19 cellular contexts compared by ENCODE assay signal in the genomic region with DNA sequence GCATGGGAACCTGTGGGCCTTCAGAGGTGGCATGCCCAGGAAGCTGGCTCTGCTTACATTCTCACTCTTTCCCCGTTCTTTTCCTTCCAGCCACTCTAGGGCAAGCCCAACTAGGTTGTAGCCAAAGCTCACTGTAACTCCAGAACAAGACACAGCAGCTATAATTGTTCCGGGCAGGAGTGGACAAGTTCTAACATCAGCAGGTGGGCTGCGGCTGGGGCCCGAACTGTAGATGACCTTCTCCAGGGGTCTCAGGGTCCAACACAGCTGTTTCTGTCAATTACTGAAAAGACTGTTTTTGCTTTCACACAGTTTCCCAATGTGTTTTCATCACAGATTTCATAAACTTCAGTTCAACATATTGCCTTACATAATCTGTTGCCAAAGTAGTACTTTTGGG. TPM values are rescaled to one million over a fixed set of nuclear protein-coding genes. Genes with fewer than 3 reads are reported as not detected.
DNase-seq lines count a peak whose midpoint lies in the region; ATAC-seq and TF ChIP-seq lines count a peak whose summit lies in the region.
"Had no signal": no experiment of that assay in that cellular context is flagged by ENCODE, and none has a peak within 500 bp of the region (broad histone marks: within the 10 kb centered on the region; RNA-seq: fewer than 3 reads in every experiment).

No MANE protein-coding gene starts in this region.

- no peak for TF ChIP-seq CTCF in CD4-positive, alpha-beta T cell (IDR thresholded peaks at IDR 0.05)

- peaks cover 50 to 94% (median 85%) of the 10 kb centered on the region in 4 donors for H3K4me1 Mint-ChIP-seq in CD4-positive, CD25-positive, alpha-beta regulatory T cell
- peaks cover 94% of the 10 kb centered on the region for H3K4me1 Mint-ChIP-seq in CD4-positive, alpha-beta T cell (ENCODE audit: low read depth)
- peaks cover 83% of the 10 kb centered on the region for H3K4me1 Mint-ChIP-seq in activated CD8-positive, alpha-beta T cell treated with anti-CD3 and anti-CD28 coated beads, Interleukin-2, amount 10 ng/mL, durations not matched to agents 7 days and 5 days (ENCODE audit: low read depth)
- peaks cover 91 to 100% of the 10 kb centered on the region in 2 donors for H3K4me1 Mint-ChIP-seq in immature natural killer cell

- H3K27me3 ChIP-seq in CD4-positive, CD25-positive, alpha-beta regulatory T cell (ENCODE audit: control insufficient read depth, insufficient read depth, low read length): no peaks in the 10 kb centered on the region
- no peaks in the 10 kb centered on the region for H3K27me3 ChIP-seq in CD4-positive, alpha-beta T cell (ENCODE audit: control insufficient read depth, insufficient read depth, low read length)
- H3K27me3 ChIP-seq: body of pancreas, hepatocyte had no signal

- H3K4me3 Mint-ChIP-seq in CD4-positive, CD25-positive, alpha-beta regulatory T cell: peak overlapping the region; percentile 82 to 99 (median 92)
- peak overlapping the region; percentile 58 for H3K4me3 Mint-ChIP-seq in CD4-positive, alpha-beta T cell
- no peak overlapping the region for H3K4me3 Mint-ChIP-seq in activated CD8-positive, alpha-beta T cell treated with anti-CD3 and anti-CD28 coated beads, Interleukin-2, amount 10 ng/mL, durations not matched to agents 7 days and 5 days
- peak overlapping the region in 4 of 5 donors; percentile 3 to 61 (median 34) for H3K4me3 Mint-ChIP-seq in immature natural killer cell

- H3K4me3 ChIP-seq in CD4-positive, CD25-positive, alpha-beta regulatory T cell (ENCODE audit: low read depth, low read length): peak overlapping the region; percentile 92
- H3K4me3 ChIP-seq: body of pancreas, coronary artery, hepatocyte had no signal

- intact Hi-C loops in CD4-positive, alpha-beta T cell (cut with DNase I, micrococcal nuclease): loop anchor here in 1 of 2 experiments (2.0 kb wide), 1 partner anchor 14 kb away; no protein-coding TSS in a partner anchor

- peaks cover 71% of the 10 kb centered on the region for H3K36me3 ChIP-seq in CD4-positive, CD25-positive, alpha-beta regulatory T cell (ENCODE audit: control insufficient read depth, insufficient read depth, low read length)

- DNase-seq in CD4-positive, CD25-positive, alpha-beta regulatory T cell: no peak
- DNase-seq in CD4-positive, alpha-beta T cell: no peak
- peak; percentile 17 for DNase-seq in activated CD8-positive, alpha-beta T cell treated with anti-CD3 and anti-CD28 coated beads, Interleukin-2, amount 10 ng/mL, durations not matched to agents 7 days and 5 days
- DNase-seq in immature natural killer cell (no peak), iPS-NIHi7 (ENCODE audit: extremely low spot score) (no peak), AML-193 (lab: John Stamatoyannopoulos, UW) (no peak), GF-D8 (lab: John Stamatoyannopoulos, UW) (no peak)
- no peak for DNase-seq in effector CD4-positive, alpha-beta T cell
- DNase-seq: body of pancreas, islet precursor cell, NCI-H1105 treated with DMSO at 0.1 percent for 48 hours, NCI-H2107, NCI-H526 treated with DMSO at 0.1 percent for 48 hours, SW 1271 had no signal

- H3K4me1 ChIP-seq in CD4-positive, CD25-positive, alpha-beta regulatory T cell (ENCODE audit: control insufficient read depth, insufficient read depth, low read length, poor library complexity, severe bottlenecking): peaks cover 92% of the 10 kb centered on the region
- H3K4me1 ChIP-seq: body of pancreas had no signal

- no peak for ATAC-seq in CD4-positive, CD25-positive, alpha-beta regulatory T cell (ENCODE audit: low read depth in 2 of 2)
- ATAC-seq in CD4-positive, alpha-beta T cell (ENCODE audit: poor library complexity): no peak
- ATAC-seq in activated CD8-positive, alpha-beta T cell treated with anti-CD3 and anti-CD28 coated beads, Interleukin-2, amount 10 ng/mL, durations not matched to agents 7 days and 5 days: no peak
- ATAC-seq: body of pancreas, Right ventricle myocardium inferior had no signal

- H3K36me3 Mint-ChIP-seq in CD4-positive, CD25-positive, alpha-beta regulatory T cell: peaks cover 55% of the 10 kb centered on the region
- H3K36me3 Mint-ChIP-seq in CD4-positive, alpha-beta T cell (ENCODE audit: low read depth): peaks cover 89% of the 10 kb centered on the region
- H3K36me3 Mint-ChIP-seq in activated CD8-positive, alpha-beta T cell treated with anti-CD3 and anti-CD28 coated beads, Interleukin-2, amount 10 ng/mL, durations not matched to agents 7 days and 5 days (ENCODE audit: low read depth): peaks cover 86% of the 10 kb centered on the region
- H3K36me3 Mint-ChIP-seq in immature natural killer cell: peaks cover 4 to 37% (median 9%) of the 10 kb centered on the region in 3 donors

- no peaks in the 10 kb centered on the region for H3K27me3 Mint-ChIP-seq in CD4-positive, CD25-positive, alpha-beta regulatory T cell
- H3K27me3 Mint-ChIP-seq in CD4-positive, alpha-beta T cell: no peaks in the 10 kb centered on the region
- no peaks in the 10 kb centered on the region for H3K27me3 Mint-ChIP-seq in activated CD8-positive, alpha-beta T cell treated with anti-CD3 and anti-CD28 coated beads, Interleukin-2, amount 10 ng/mL, durations not matched to agents 7 days and 5 days (ENCODE audit: low read depth)
- peaks cover 0 to 2% (median 0%) of the 10 kb centered on the region in 3 donors for H3K27me3 Mint-ChIP-seq in immature natural killer cell (ENCODE audit: low read depth in 3 of 3)

- H3K27ac Mint-ChIP-seq in CD4-positive, CD25-positive, alpha-beta regulatory T cell: peak overlapping the region; percentile 76 to 93 (median 91)
- H3K27ac Mint-ChIP-seq in CD4-positive, alpha-beta T cell: peak overlapping the region; percentile 93
- H3K27ac Mint-ChIP-seq in activated CD8-positive, alpha-beta T cell treated with anti-CD3 and anti-CD28 coated beads, Interleukin-2, amount 10 ng/mL, durations not matched to agents 7 days and 5 days: peak overlapping the region; percentile 62
- H3K27ac Mint-ChIP-seq in immature natural killer cell: peak overlapping the region; percentile 3 to 88 (median 76)
- H3K27ac Mint-ChIP-seq: progenitor cell of endocrine pancreas had no signal

- CTCF ChIA-PET in CD4-positive, alpha-beta T cell (lab: Charles Lee): interaction anchor here (1.3 to 3.1 kb wide), 7 partner anchors 10 to 147 kb away, joined by 3 to 28 read pairs (median 8); a partner anchor contains a TSS
- CTCF ChIA-PET in activated CD8-positive, alpha-beta T cell treated with anti-CD3 and anti-CD28 coated beads, Interleukin-2, amount 10 ng/mL, durations not matched to agents 7 days and 5 days (lab: Charles Lee): interaction anchor here (1.2 to 7.6 kb wide), 7 partner anchors 8 to 146 kb away, joined by 3 to 39 read pairs (median 13); a partner anchor contains a TSS

- POLR2A ChIA-PET in CD4-positive, alpha-beta T cell (lab: Charles Lee): interaction anchor here (0.6 to 3.3 kb wide), 9 partner anchors 11 to 137 kb away, joined by 3 to 16 read pairs (median 3); a partner anchor contains a TSS
- POLR2A ChIA-PET in activated CD8-positive, alpha-beta T cell treated with anti-CD3 and anti-CD28 coated beads, Interleukin-2, amount 10 ng/mL, durations not matched to agents 7 days and 5 days (lab: Charles Lee): interaction anchor here (0.9 to 1.6 kb wide), 6 partner anchors 10 to 133 kb away, joined by 3 to 5 read pairs (median 4); a partner anchor contains a TSS

- no peaks in the 10 kb centered on the region for H3K9me3 Mint-ChIP-seq in CD4-positive, CD25-positive, alpha-beta regulatory T cell
- no peaks in the 10 kb centered on the region for H3K9me3 Mint-ChIP-seq in CD4-positive, alpha-beta T cell
- H3K9me3 Mint-ChIP-seq in activated CD8-positive, alpha-beta T cell treated with anti-CD3 and anti-CD28 coated beads, Interleukin-2, amount 10 ng/mL, durations not matched to agents 7 days and 5 days (ENCODE audit: insufficient read depth): no peaks in the 10 kb centered on the region
- H3K9me3 Mint-ChIP-seq in immature natural killer cell: no peaks in the 10 kb centered on the region

- no peaks in the 10 kb centered on the region for H3K9me3 ChIP-seq in CD4-positive, CD25-positive, alpha-beta regulatory T cell (ENCODE audit: control insufficient read depth in 2 of 2, low read length in 2 of 2)
- no peaks in the 10 kb centered on the region for H3K9me3 ChIP-seq in CD4-positive, alpha-beta T cell (ENCODE audit: control insufficient read depth, low read length)
- H3K9me3 ChIP-seq: body of pancreas had no signal

- peak overlapping the region; percentile 92 for H3K27ac ChIP-seq in CD4-positive, CD25-positive, alpha-beta regulatory T cell (ENCODE audit: insufficient read depth, low read length, poor library complexity, severe bottlenecking)
- H3K27ac ChIP-seq in CD4-positive, alpha-beta T cell (ENCODE audit: low read depth, low read length): peak overlapping the region; percentile 40
- H3K27ac ChIP-seq: coronary artery, hepatocyte, VCaP had no signal

RNA-seq across cellular contexts. Expression of a gene that starts 11.5 kb away (rescaled TPM):
- total RNA-seq in CD4-positive, CD25-positive, alpha-beta regulatory T cell: 216 TPM
- 100 to 1,000 TPM in 1 of 4 donors, 10 to 100 TPM in 3; 74.5 to 108 (median 86.6) TPM for polyA plus RNA-seq in CD4-positive, CD25-positive, alpha-beta regulatory T cell
- total RNA-seq in CD4-positive, alpha-beta T cell: 10 to 100 TPM; 66.6 to 69.7 TPM
- 100 to 1,000 TPM; 161 to 165 TPM for total RNA-seq in activated CD8-positive, alpha-beta T cell treated with anti-CD3 and anti-CD28 coated beads, Interleukin-2, amount 10 ng/mL, durations not matched to agents 7 days and 5 days
- polyA plus RNA-seq in immature natural killer cell: 10 to 100 TPM; 21.9 to 63.9 (median 22.7) TPM
